ENCODE assay signal across 8 cellular contexts in the genomic region with DNA sequence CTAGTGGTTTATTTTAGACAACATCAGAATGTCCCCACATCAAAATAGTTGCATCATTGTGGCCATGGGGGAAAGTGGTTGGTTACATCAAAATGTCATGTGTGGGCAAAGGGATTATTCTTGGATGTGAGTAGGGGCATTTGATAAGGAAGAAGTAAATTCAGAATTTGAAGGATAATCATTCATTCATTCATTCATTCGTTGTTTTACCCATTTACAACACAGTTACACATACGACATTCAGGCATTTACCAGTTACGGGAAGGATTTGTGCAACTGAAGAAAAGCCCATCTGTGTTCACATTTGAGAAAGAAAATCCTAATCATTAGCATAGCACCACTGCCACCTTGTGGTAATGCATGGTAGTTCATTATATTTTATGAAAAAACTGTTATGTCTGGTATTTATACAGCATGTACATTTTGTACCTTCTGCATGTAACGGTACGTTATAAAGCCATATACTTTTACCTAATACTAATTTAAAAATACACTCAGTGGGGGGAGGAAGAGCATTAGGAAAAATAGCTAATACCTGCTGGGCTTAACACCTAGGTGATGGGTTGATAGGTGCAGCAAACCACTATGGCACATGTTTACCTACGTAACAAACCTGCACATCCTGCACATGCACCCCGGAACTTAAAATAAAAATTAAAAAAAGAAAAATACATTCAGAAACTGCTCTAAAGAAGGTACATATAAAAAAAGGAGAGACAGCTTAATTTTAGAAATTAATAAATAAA.
A peak's percentile ranks its signal among the peaks of the same experiment; 100 is the strongest.
DNase-seq lines count a peak whose midpoint lies in the region; ATAC-seq and TF ChIP-seq lines count a peak whose summit lies in the region.

No MANE protein-coding gene starts in this region.

- CTCF ChIA-PET in activated naive CD4-positive, alpha-beta T cell treated with anti-CD3 and anti-CD28 coated beads for 36 hours (lab: Charles Lee): interaction anchor here (0.7 to 6.5 kb wide), 6 partner anchors 14 to 452 kb away, joined by 3 to 57 read pairs (median 3); no protein-coding TSS in a partner anchor

- WGBS in heart right ventricle, 2 donors: 17 to 20% methylated on average over 7 of the region's 7 CpGs

- intact Hi-C loops in activated naive CD4-positive, alpha-beta T cell treated with anti-CD3 and anti-CD28 coated beads for 36 hours (cut with micrococcal nuclease): loop anchor here (1.0 to 5.0 kb wide), 6 partner anchors 63 to 699 kb away; a partner anchor contains a TSS
- intact Hi-C loops in heart right ventricle (cut with DNase I): loop anchor here in 9 of 10 donors (1.0 to 10.0 kb wide), 11 partner anchors 63 to 756 kb away; a partner anchor contains a TSS
- intact Hi-C loops in sciatic nerve (cut with DNase I): no loop called here
- intact Hi-C loops in posterior cingulate gyrus (cut with DNase I): loop anchor here (1.0 kb wide), 1 partner anchor 442 kb away; no protein-coding TSS in a partner anchor

- H3K27me3 ChIP-seq in heart right ventricle: no peaks in the 10 kb centered on the region

- H3K36me3 Mint-ChIP-seq in activated naive CD4-positive, alpha-beta T cell treated with anti-CD3 and anti-CD28 coated beads for 36 hours (ENCODE audit: low read depth): no peaks in the 10 kb centered on the region

- H3K27ac Mint-ChIP-seq in activated naive CD4-positive, alpha-beta T cell treated with anti-CD3 and anti-CD28 coated beads for 36 hours: no peak overlapping the region

- H3K4me3 Mint-ChIP-seq in activated naive CD4-positive, alpha-beta T cell treated with anti-CD3 and anti-CD28 coated beads for 36 hours: no peak overlapping the region

- H3K36me3 ChIP-seq in heart right ventricle: no peaks in the 10 kb centered on the region

- H3K9me3 ChIP-seq in heart right ventricle: no peaks in the 10 kb centered on the region

- DNase-seq in DMS53 (lab: John Stamatoyannopoulos, UW) (peak; percentile 69), NCI-H748 treated with DMSO at 0.1 percent for 48 hours (lab: John Stamatoyannopoulos, UW) (peak; percentile 47), heart right ventricle (peak in 1 of 2 donors; percentile 34), sciatic nerve (ENCODE audit: low spot score) (no peak), posterior cingulate gyrus (no peak)
- peak; percentile 62 for DNase-seq in activated naive CD4-positive, alpha-beta T cell treated with anti-CD3 and anti-CD28 coated beads for 36 hours

- no peaks in the 10 kb centered on the region for H3K9me3 Mint-ChIP-seq in activated naive CD4-positive, alpha-beta T cell treated with anti-CD3 and anti-CD28 coated beads for 36 hours

- peak; percentile 43 for ATAC-seq in HG02759 (IDR thresholded peaks at IDR 0.05; ENCODE audit: unreplicated experiment)
- ATAC-seq in heart right ventricle: peak in 6 of 8 donors; percentile 28 to 66 (median 44)
- ATAC-seq in sciatic nerve: peak; percentile 62
- no peak for ATAC-seq in HG03469 (IDR thresholded peaks at IDR 0.05; ENCODE audit: unreplicated experiment)

- H3K27ac ChIP-seq in heart right ventricle: no peak overlapping the region

- peaks cover 0 to 41% (median 21%) of the 10 kb centered on the region in 9 donors for H3K4me1 ChIP-seq in heart right ventricle

- H3K27me3 Mint-ChIP-seq in activated naive CD4-positive, alpha-beta T cell treated with anti-CD3 and anti-CD28 coated beads for 36 hours (ENCODE audit: low read depth): no peaks in the 10 kb centered on the region

- H3K4me3 ChIP-seq in heart right ventricle: no peak overlapping the region

- H3K4me1 Mint-ChIP-seq in activated naive CD4-positive, alpha-beta T cell treated with anti-CD3 and anti-CD28 coated beads for 36 hours (ENCODE audit: low read depth): peaks cover 7% of the 10 kb centered on the region

- peak; percentile 78 to 88 (median 83) for TF ChIP-seq CTCF in heart right ventricle (IDR thresholded peaks at IDR 0.05)

Comparison
In these comparisons a context has a peak if more than half of its experiments do, and no peak if none do; other contexts are left out.
1. DNase-seq: peak in DMS53 (single experiment), NCI-H748 treated with DMSO at 0.1 percent for 48 hours (single experiment) and activated naive CD4-positive, alpha-beta T cell treated with anti-CD3 and anti-CD28 coated beads for 36 hours (single experiment); none in sciatic nerve (single experiment) and posterior cingulate gyrus (0 of 10).